ENCODE assay signal across 2 cellular contexts in the genomic region with DNA sequence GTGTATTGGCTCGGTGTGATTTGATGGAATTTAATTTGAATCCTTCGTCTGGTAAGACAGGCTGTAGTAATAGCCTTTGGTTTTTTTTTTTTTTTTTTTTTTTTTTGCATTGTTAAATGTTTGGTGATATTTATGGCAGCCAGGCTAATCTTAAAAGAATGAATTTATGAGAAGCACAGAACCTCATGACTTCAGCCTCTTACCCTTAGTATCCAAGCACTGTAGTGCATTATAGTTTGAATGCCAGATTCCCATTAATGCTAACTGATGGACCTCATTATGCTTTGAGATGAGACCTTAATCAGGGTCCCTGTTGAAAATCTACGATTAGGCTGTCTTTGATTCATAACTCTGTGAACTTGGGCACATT.
TF ChIP-seq lines count a peak whose summit lies in the region.

No MANE protein-coding gene starts in this region.

TF ChIP-seq in IMR-90, 13 proteins besides CTCF, POLR2A, EP300 and RAD21 (continued from another document):
- TF ChIP-seq RCOR1 (IDR thresholded peaks at IDR 0.05; ENCODE audit: insufficient replicate concordance, low read length) (no peak), CEBPB (IDR thresholded peaks at IDR 0.05; ENCODE audit: low read depth, low read length) (no peak)
- TF ChIP-seq, protein P1, sequence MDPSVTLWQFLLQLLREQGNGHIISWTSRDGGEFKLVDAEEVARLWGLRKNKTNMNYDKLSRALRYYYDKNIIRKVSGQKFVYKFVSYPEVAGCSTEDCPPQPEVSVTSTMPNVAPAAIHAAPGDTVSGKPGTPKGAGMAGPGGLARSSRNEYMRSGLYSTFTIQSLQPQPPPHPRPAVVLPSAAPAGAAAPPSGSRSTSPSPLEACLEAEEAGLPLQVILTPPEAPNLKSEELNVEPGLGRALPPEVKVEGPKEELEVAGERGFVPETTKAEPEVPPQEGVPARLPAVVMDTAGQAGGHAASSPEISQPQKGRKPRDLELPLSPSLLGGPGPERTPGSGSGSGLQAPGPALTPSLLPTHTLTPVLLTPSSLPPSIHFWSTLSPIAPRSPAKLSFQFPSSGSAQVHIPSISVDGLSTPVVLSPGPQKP (IDR thresholded peaks at IDR 0.05; ENCODE audit: borderline replicate concordance, low read depth, low read length): no peak

TF ChIP-seq in SK-N-SH treated with all-trans-retinoic acid at 6 μM for 48 hours, 23 proteins besides CTCF, POLR2A, EP300 and RAD21 (continued from another document):
- TF ChIP-seq SNAI2 (CRISPR knock-in tag; IDR thresholded peaks at IDR 0.05) (no peak), TCF4 (CRISPR knock-in tag; IDR thresholded peaks at IDR 0.05; ENCODE audit: borderline replicate concordance) (no peak), ZFP30 (CRISPR knock-in tag; IDR thresholded peaks at IDR 0.05) (no peak), CSDC2 (CRISPR knock-in tag; IDR thresholded peaks at IDR 0.05) (no peak), TOX (CRISPR knock-in tag; IDR thresholded peaks at IDR 0.05; ENCODE audit: borderline replicate concordance) (no peak), ZFP3 (CRISPR knock-in tag; IDR thresholded peaks at IDR 0.05) (no peak), ESRRG (CRISPR knock-in tag; IDR thresholded peaks at IDR 0.05) (no peak), ZC3H10 (CRISPR knock-in tag; IDR thresholded peaks at IDR 0.05) (no peak), ZNF565 (CRISPR knock-in tag; conservative IDR thresholded peaks at IDR 0.05; ENCODE audit: low read depth) (no peak), OSR1 (CRISPR knock-in tag; IDR thresholded peaks at IDR 0.05) (no peak), RARB (CRISPR knock-in tag; IDR thresholded peaks at IDR 0.05) (no peak), ZNF8 (CRISPR knock-in tag; IDR thresholded peaks at IDR 0.05) (no peak)
- TF ChIP-seq, protein P2, sequence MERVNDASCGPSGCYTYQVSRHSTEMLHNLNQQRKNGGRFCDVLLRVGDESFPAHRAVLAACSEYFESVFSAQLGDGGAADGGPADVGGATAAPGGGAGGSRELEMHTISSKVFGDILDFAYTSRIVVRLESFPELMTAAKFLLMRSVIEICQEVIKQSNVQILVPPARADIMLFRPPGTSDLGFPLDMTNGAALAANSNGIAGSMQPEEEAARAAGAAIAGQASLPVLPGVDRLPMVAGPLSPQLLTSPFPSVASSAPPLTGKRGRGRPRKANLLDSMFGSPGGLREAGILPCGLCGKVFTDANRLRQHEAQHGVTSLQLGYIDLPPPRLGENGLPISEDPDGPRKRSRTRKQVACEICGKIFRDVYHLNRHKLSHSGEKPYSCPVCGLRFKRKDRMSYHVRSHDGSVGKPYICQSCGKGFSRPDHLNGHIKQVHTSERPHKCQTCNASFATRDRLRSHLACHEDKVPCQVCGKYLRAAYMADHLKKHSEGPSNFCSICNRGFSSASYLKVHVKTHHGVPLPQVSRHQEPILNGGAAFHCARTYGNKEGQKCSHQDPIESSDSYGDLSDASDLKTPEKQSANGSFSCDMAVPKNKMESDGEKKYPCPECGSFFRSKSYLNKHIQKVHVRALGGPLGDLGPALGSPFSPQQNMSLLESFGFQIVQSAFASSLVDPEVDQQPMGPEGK (CRISPR knock-in tag; IDR thresholded peaks at IDR 0.05; ENCODE audit: borderline replicate concordance): no peak
- TF ChIP-seq, protein P3, sequence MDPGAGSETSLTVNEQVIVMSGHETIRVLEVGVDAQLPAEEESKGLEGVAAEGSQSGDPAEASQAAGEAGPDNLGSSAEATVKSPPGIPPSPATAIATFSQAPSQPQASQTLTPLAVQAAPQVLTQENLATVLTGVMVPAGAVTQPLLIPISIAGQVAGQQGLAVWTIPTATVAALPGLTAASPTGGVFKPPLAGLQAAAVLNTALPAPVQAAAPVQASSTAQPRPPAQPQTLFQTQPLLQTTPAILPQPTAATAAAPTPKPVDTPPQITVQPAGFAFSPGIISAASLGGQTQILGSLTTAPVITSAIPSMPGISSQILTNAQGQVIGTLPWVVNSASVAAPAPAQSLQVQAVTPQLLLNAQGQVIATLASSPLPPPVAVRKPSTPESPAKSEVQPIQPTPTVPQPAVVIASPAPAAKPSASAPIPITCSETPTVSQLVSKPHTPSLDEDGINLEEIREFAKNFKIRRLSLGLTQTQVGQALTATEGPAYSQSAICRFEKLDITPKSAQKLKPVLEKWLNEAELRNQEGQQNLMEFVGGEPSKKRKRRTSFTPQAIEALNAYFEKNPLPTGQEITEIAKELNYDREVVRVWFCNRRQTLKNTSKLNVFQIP (CRISPR knock-in tag; IDR thresholded peaks at IDR 0.05; ENCODE audit: borderline replicate concordance, low read depth): no peak
